ENCODE assay signal across 10 cellular contexts in the genomic region with DNA sequence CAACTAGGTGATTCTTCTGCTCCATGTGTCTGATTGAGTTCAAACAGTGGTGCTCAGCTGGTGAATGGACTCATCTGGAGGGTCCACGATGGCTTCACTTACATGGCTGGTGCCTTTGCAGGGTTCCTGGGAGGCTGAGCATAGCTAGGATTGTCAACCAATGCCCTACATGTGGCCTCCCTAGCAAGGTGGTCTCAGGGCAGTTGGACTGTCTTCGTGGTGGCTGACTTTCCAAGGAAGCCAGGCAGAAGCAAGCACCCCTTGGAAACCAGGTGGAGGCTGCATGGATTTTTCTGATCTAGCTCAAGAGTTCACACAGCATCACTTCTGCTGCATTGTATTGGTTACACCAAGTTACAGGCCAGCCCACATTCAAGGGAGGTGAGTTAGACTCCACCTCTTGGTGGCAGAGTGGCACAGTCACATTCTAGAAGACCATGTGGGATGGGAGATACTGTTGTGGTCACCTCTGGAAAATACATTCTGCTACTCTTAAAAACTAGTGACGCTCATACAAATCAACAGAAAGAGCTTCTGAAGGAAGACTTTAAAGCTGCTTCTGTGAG. TPM values are rescaled to one million over a fixed set of nuclear protein-coding genes. Genes with fewer than 3 reads are reported as not detected.
DNase-seq lines count a peak whose midpoint lies in the region; ATAC-seq and TF ChIP-seq lines count a peak whose summit lies in the region.
"Had no signal": no experiment of that assay in that cellular context is flagged by ENCODE, and none has a peak within 500 bp of the region (broad histone marks: within the 10 kb centered on the region; RNA-seq: fewer than 3 reads in every experiment).

No MANE protein-coding gene starts in this region.

- no peak for TF ChIP-seq CTCF in CD4-positive, alpha-beta T cell (IDR thresholded peaks at IDR 0.05)

- H3K4me1 Mint-ChIP-seq in CD4-positive, alpha-beta T cell (ENCODE audit: low read depth) = no peaks in the 10 kb centered on the region
- peaks cover 13% of the 10 kb centered on the region for H3K4me1 Mint-ChIP-seq in T-helper 2 cell treated with Interferon-gamma antibody and Interleukin-4, amounts not matched to agents 5 μg/mL and 100 μg/mL, for 36 hours (ENCODE audit: low read depth)

- H3K27me3 Mint-ChIP-seq in CD4-positive, alpha-beta T cell = peaks cover 8% of the 10 kb centered on the region
- H3K27me3 Mint-ChIP-seq in T-helper 2 cell treated with Interferon-gamma antibody and Interleukin-4, amounts not matched to agents 5 μg/mL and 100 μg/mL, for 36 hours (ENCODE audit: low read depth) = peaks cover 3% of the 10 kb centered on the region

- no peak for DNase-seq in CD4-positive, alpha-beta T cell
- peak; percentile 54 for DNase-seq in T-helper 2 cell treated with Interferon-gamma antibody and Interleukin-4, amounts not matched to agents 5 μg/mL and 100 μg/mL, for 36 hours (ENCODE audit: low spot score)
- peak in 1 of 2 donors; percentile 49 for DNase-seq in left colon
- DNase-seq in ecto neural progenitor cell (ENCODE audit: low spot score) = no peak
- DNase-seq: MG63, ovary had no signal

- H3K27ac ChIP-seq in CD4-positive, alpha-beta T cell (ENCODE audit: low read depth, low read length) = no peak overlapping the region
- H3K27ac ChIP-seq: ovary had no signal

- peak; percentile 32 for ATAC-seq in CD4-positive, alpha-beta T cell (ENCODE audit: poor library complexity)
- peak; percentile 23 for ATAC-seq in GM21447 (IDR thresholded peaks at IDR 0.05; ENCODE audit: unreplicated experiment)
- ATAC-seq in left colon = peak; percentile 67
- ATAC-seq in HG02763 (IDR thresholded peaks at IDR 0.05; ENCODE audit: unreplicated experiment) = no peak
- ATAC-seq in HG03439 (IDR thresholded peaks at IDR 0.05; ENCODE audit: unreplicated experiment) = no peak
- ATAC-seq in GM21786 (IDR thresholded peaks at IDR 0.05; ENCODE audit: unreplicated experiment) = no peak

- H3K9me3 ChIP-seq in CD4-positive, alpha-beta T cell (ENCODE audit: control insufficient read depth, low read length) = no peaks in the 10 kb centered on the region
- H3K9me3 ChIP-seq: MG63, ovary had no signal

- H3K27ac Mint-ChIP-seq in CD4-positive, alpha-beta T cell = no peak overlapping the region
- H3K27ac Mint-ChIP-seq in T-helper 2 cell treated with Interferon-gamma antibody and Interleukin-4, amounts not matched to agents 5 μg/mL and 100 μg/mL, for 36 hours = no peak overlapping the region

- H3K27me3 ChIP-seq in CD4-positive, alpha-beta T cell (ENCODE audit: control insufficient read depth, insufficient read depth, low read length) = no peaks in the 10 kb centered on the region
- H3K27me3 ChIP-seq: MG63, ovary had no signal

- CTCF ChIA-PET in CD4-positive, alpha-beta T cell (lab: Charles Lee) = no interaction called here

- no peaks in the 10 kb centered on the region for H3K9me3 Mint-ChIP-seq in CD4-positive, alpha-beta T cell
- no peaks in the 10 kb centered on the region for H3K9me3 Mint-ChIP-seq in T-helper 2 cell treated with Interferon-gamma antibody and Interleukin-4, amounts not matched to agents 5 μg/mL and 100 μg/mL, for 36 hours

- POLR2A ChIA-PET in CD4-positive, alpha-beta T cell (lab: Charles Lee) = interaction anchor here (1.2 kb wide), 1 partner anchor 12 kb away, joined by 3 read pairs; no protein-coding TSS in a partner anchor

- H3K4me3 Mint-ChIP-seq in CD4-positive, alpha-beta T cell = no peak overlapping the region
- H3K4me3 Mint-ChIP-seq in T-helper 2 cell treated with Interferon-gamma antibody and Interleukin-4, amounts not matched to agents 5 μg/mL and 100 μg/mL, for 36 hours = no peak overlapping the region

- no peaks in the 10 kb centered on the region for H3K36me3 Mint-ChIP-seq in CD4-positive, alpha-beta T cell (ENCODE audit: low read depth)
- H3K36me3 Mint-ChIP-seq in T-helper 2 cell treated with Interferon-gamma antibody and Interleukin-4, amounts not matched to agents 5 μg/mL and 100 μg/mL, for 36 hours (ENCODE audit: low read depth) = no peaks in the 10 kb centered on the region

- intact Hi-C loops in CD4-positive, alpha-beta T cell (cut with DNase I, micrococcal nuclease) = no loop called here
- intact Hi-C loops in left colon (cut with DNase I, micrococcal nuclease) = no loop called here

RNA-seq across cellular contexts. Expression of a gene that starts 6.9 kb away (rescaled TPM):
- total RNA-seq in CD4-positive, alpha-beta T cell = under 1 TPM; 0.31 to 0.47 TPM
- 10 to 100 TPM; 77.7 to 81.1 TPM for total RNA-seq in left colon

Comparison
In these comparisons a context has a peak if more than half of its experiments do, and no peak if none do; other contexts are left out.
1. ATAC-seq: peak in CD4-positive, alpha-beta T cell (single experiment), GM21447 (single experiment) and left colon (single experiment); none in HG02763 (single experiment), HG03439 (single experiment) and GM21786 (single experiment).
2. RNA of a gene that starts 6.9 kb away (total RNA-seq): 77.7 to 81.1 TPM in left colon; 0.31 to 0.47 TPM in CD4-positive, alpha-beta T cell; every median in the first group is over 10 times any median in the second.